In the genomic region with DNA sequence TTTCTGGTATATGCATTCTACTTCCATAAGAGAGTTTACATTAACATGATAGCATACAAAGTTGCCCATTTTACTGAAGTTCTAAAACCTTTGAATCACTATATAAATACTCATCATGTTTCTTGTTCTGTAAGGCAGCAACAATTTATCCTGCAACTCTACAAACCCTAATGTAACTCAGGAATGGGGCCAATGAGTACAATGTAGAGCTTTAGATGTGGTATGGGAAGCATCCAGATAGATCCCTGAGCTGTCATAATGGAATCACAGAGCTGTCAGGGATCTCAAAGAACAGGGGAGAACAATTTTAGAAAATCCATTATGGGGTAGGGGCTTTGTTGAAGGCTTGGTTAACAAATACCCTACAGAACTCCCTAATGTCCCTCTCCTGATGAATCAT, we compare ENCODE assay signal across 27 cellular contexts.
"Had no signal": no experiment of that assay in that cellular context is flagged by ENCODE, and none has a peak within 500 bp of the region (broad histone marks: within the 10 kb centered on the region; RNA-seq: fewer than 3 reads in every experiment).

No MANE protein-coding gene starts in this region.

- H3K4me3 ChIP-seq: cardiac muscle cell, K562, SK-N-MC had no signal

- DNase-seq: activated CD4-positive, alpha-beta memory T cell treated with anti-CD3 and anti-CD28 coated beads, Interleukin-2, amount 10 ng/mL, durations not matched to agents 7 days and 5 days; activated CD4-positive, alpha-beta T cell treated with anti-CD3 and anti-CD28 coated beads, Interleukin-2, amount 10 ng/mL, durations not matched to agents 7 days and 5 days; activated CD4-positive, CD25-positive, alpha-beta regulatory T cell; activated gamma-delta T cell; activated naive CD4-positive, alpha-beta T cell treated with anti-CD3 and anti-CD28 coated beads for 36 hours; activated T-cell treated with anti-CD3 and anti-CD28 coated beads for 4 hours; activated T-cell treated with anti-CD3 and anti-CD28 coated beads, Interleukin-2, amount 50 U/mL, for 48 hours; Karpas-422; NCI-H1048; NCI-H1417; NCI-H1930; NCI-H2171; NCI-H2227 treated with DMSO at 0.1 percent for 48 hours; NCI-H446 treated with DMSO at 0.1 percent for 48 hours; NCI-H524 treated with DMSO at 0.1 percent for 48 hours; NCI-H82; RPMI8226; T-cell; T-helper 2 cell; T1000 had no signal

- H3K27me3 ChIP-seq: cardiac muscle cell had no signal

- ATAC-seq: activated T-helper 17 cell treated with anti-CD3 and anti-CD28 coated beads, Interleukin-2, amount 50 U/mL, for 72 hours; K562; Panc1; Right ventricle myocardium inferior; T-cell had no signal

- H3K27ac ChIP-seq: cardiac muscle cell, SK-N-MC, VCaP had no signal

- H3K36me3 ChIP-seq: cardiac muscle cell had no signal
